Comparison of ENCODE assay signal across 26 cellular contexts in genomic region chr3:82058809-82059208, GRCh38.
"Had no signal": no experiment of that assay in that cellular context is flagged by ENCODE, and none has a peak within 500 bp of the region (broad histone marks: within the 10 kb centered on the region; RNA-seq: fewer than 3 reads in every experiment).

No MANE protein-coding gene starts in this region.

- H3K27ac Mint-ChIP-seq: endodermal cell; naive B cell; nephron; stimulated activated naive B cell treated with anti-CD40 and anti-IgM and Interleukin-4, amounts not matched to agents 10 μg/mL and 1 μg/mL and 100 μg/mL, for 72 hours; stimulated activated naive CD8-positive, alpha-beta T cell treated with anti-CD3 and anti-CD28 coated beads, Interleukin-15, amount 100 ng/mL, for 72 hours had no signal

- H3K4me1 ChIP-seq: colonic mucosa, left lung, pancreas, spleen, testis, tibial nerve, upper lobe of right lung, vagina had no signal

- H3K9me3 Mint-ChIP-seq: endodermal cell; naive B cell; nephron; stimulated activated naive B cell treated with anti-CD40 and anti-IgM and Interleukin-4, amounts not matched to agents 10 μg/mL and 1 μg/mL and 100 μg/mL, for 72 hours had no signal

- H3K4me1 Mint-ChIP-seq: endodermal cell; naive B cell; nephron; stimulated activated naive B cell treated with anti-CD40 and anti-IgM and Interleukin-4, amounts not matched to agents 10 μg/mL and 1 μg/mL and 100 μg/mL, for 72 hours; stimulated activated naive CD8-positive, alpha-beta T cell treated with anti-CD3 and anti-CD28 coated beads, Interleukin-15, amount 100 ng/mL, for 72 hours had no signal

- H3K4me3 ChIP-seq: colonic mucosa, heart left ventricle, left lung, lung, pancreas, spleen, testis, tibial nerve, upper lobe of right lung, vagina had no signal

- H3K4me3 Mint-ChIP-seq: endodermal cell; naive B cell; nephron; stimulated activated naive B cell treated with anti-CD40 and anti-IgM and Interleukin-4, amounts not matched to agents 10 μg/mL and 1 μg/mL and 100 μg/mL, for 72 hours; stimulated activated naive CD8-positive, alpha-beta T cell treated with anti-CD3 and anti-CD28 coated beads, Interleukin-15, amount 100 ng/mL, for 72 hours had no signal

- H3K36me3 Mint-ChIP-seq: naive B cell; stimulated activated naive B cell treated with anti-CD40 and anti-IgM and Interleukin-4, amounts not matched to agents 10 μg/mL and 1 μg/mL and 100 μg/mL, for 72 hours had no signal

- ATAC-seq: foreskin keratinocyte; left lung; pancreas; sciatic nerve; stimulated activated naive B cell treated with anti-CD40 and anti-IgM and Interleukin-4, amounts not matched to agents 10 μg/mL and 1 μg/mL and 100 μg/mL, for 72 hours; stimulated activated naive CD8-positive, alpha-beta T cell treated with anti-CD3 and anti-CD28 coated beads, Interleukin-15, amount 100 ng/mL, for 72 hours; upper lobe of right lung had no signal

- FAIRE-seq: endothelial cell of umbilical vein, pancreas had no signal

- H3K27me3 ChIP-seq: colonic mucosa, foreskin keratinocyte, heart left ventricle, left lung, pancreas, spleen, testis, tibial nerve, upper lobe of right lung, vagina had no signal

- H3K9me3 ChIP-seq: colonic mucosa, heart left ventricle, left lung, pancreas, spleen, testis, tibial nerve, upper lobe of right lung, vagina had no signal

- H3K36me3 ChIP-seq: colonic mucosa, heart left ventricle, left lung, pancreas, spleen, tibial nerve, upper lobe of right lung, vagina had no signal

- H3K27ac ChIP-seq: colonic mucosa, foreskin keratinocyte, heart left ventricle, left lung, pancreas, spleen, testis, tibial nerve, upper lobe of right lung, vagina had no signal

- H3K27me3 Mint-ChIP-seq: naive B cell; stimulated activated naive B cell treated with anti-CD40 and anti-IgM and Interleukin-4, amounts not matched to agents 10 μg/mL and 1 μg/mL and 100 μg/mL, for 72 hours; stimulated activated naive CD8-positive, alpha-beta T cell treated with anti-CD3 and anti-CD28 coated beads, Interleukin-15, amount 100 ng/mL, for 72 hours had no signal

- DNase-seq: colonic mucosa; effector CD4-positive, alpha-beta T cell; endodermal cell; erythroblast; foreskin keratinocyte; heart left ventricle; hypothalamus; islet precursor cell; mesendoderm; naive B cell; occipital lobe; pancreas; spleen; stimulated activated CD4-positive, alpha-beta T cell treated with anti-CD3 and anti-CD28 coated beads, Interleukin-2, amount 100 ng/mL, for 24 hours; stimulated activated CD4-positive, alpha-beta T cell treated with anti-CD3 and anti-CD28 coated beads, Interleukin-4, amount 100 ng/mL, for 4 hours; stimulated activated naive B cell treated with anti-CD40 and anti-IgM and Interleukin-4, amounts not matched to agents 10 μg/mL and 1 μg/mL and 100 μg/mL, for 72 hours; stimulated activated naive CD8-positive, alpha-beta T cell treated with anti-CD3 and anti-CD28 coated beads, Interleukin-15, amount 100 ng/mL, for 72 hours; testis; upper lobe of right lung had no signal
